22 cellular contexts compared by ENCODE assay signal in the genomic region with DNA sequence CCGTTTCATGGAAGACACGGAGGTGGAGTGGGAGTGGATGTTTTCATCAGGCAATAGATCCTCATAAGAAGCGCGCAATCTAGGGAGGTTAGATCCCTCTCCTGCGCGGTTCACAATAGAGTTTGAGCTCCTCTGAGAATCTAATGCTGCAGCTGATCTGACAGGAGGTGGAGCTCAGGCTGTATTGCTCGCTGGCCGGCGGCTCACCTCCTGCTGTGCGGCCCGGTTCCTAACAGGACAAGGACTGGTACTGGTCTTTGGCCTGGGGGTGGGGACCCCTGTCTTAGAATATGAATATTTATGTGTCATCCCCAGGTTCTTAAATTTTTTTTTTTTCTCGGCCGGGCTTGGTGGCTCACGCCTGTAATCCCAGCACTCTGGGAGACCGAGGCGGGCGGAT. TPM values are rescaled to one million over a fixed set of nuclear protein-coding genes. Genes with fewer than 3 reads are reported as not detected.
DNase-seq lines count a peak whose midpoint lies in the region; ATAC-seq, FAIRE-seq and TF ChIP-seq lines count a peak whose summit lies in the region.
"Had no signal": no experiment of that assay in that cellular context is flagged by ENCODE, and none has a peak within 500 bp of the region (broad histone marks: within the 10 kb centered on the region; RNA-seq: fewer than 3 reads in every experiment).

No MANE protein-coding gene starts in this region.

- H3K36me3 Mint-ChIP-seq in H9 (ENCODE audit: insufficient read depth in 1 of 3, low read depth in 3 of 3) = no peaks in the 10 kb centered on the region; a peak in 1 of 7 replicates

- H3K79me1 ChIP-seq in H9 (ENCODE audit: insufficient read depth, low read depth, low read length, poor library complexity, severe bottlenecking) = no peaks in the 10 kb centered on the region

- H3K27me3 ChIP-seq in H9 (ENCODE audit: insufficient read depth, low read length) (peaks cover 26% of the 10 kb centered on the region; the same call in 1 of the 2 replicates), iPS-20b (ENCODE audit: insufficient read depth, low read length) (peaks cover 91% of the 10 kb centered on the region)

- no CpG with 5 or more reads among the region's 17 CpGs for WGBS in H9 (ENCODE audit: extremely low coverage, insufficient read length, low lambda C conversion rate)

- H3K4me3 ChIP-seq in iPS-20b (ENCODE audit: low read length) = peak overlapping the region; percentile 57

- H3K79me2 ChIP-seq in H9 (ENCODE audit: insufficient read depth, low read length) = no peaks in the 10 kb centered on the region

- H3K23ac ChIP-seq in H9 (ENCODE audit: insufficient read length, low read depth, low read length) = no peak overlapping the region

- H3K27ac ChIP-seq in 22Rv1 = no peak overlapping the region
- H3K27ac ChIP-seq in H9 (ENCODE audit: insufficient read length, low read depth, low read length) = no peak overlapping the region
- H3K27ac ChIP-seq in iPS-20b (ENCODE audit: low read length) = no peak overlapping the region

- H3K9me3 ChIP-seq in H9 (ENCODE audit: control insufficient read depth, low read depth, low read length) (no peaks in the 10 kb centered on the region), iPS-20b (ENCODE audit: insufficient read depth, low read depth, low read length) (no peaks in the 10 kb centered on the region)
- H3K9me3 ChIP-seq: Caco-2 had no signal

- no peak overlapping the region for H3K27ac Mint-ChIP-seq in H9
- H3K27ac Mint-ChIP-seq: CD4-positive, alpha-beta T cell had no signal

- DNase-seq in H9 (peak; percentile 55), ecto neural progenitor cell (ENCODE audit: low spot score) (peak; percentile 65), GM12892 (ENCODE audit: insufficient read length) (no peak)
- no peak for DNase-seq in activated CD8-positive, alpha-beta memory T cell treated with anti-CD3 and anti-CD28 coated beads for 24 hours
- DNase-seq: Caco-2; CD4-positive, alpha-beta T cell; GF-D8; GOT3; IMR-90; Karpas-422; NCI-H1436; NCI-H1930; NCI-H2171; NCI-H510A; NCI-H82; SHP77 had no signal

- FAIRE-seq in GM12892 (lab: Jason Lieb, UNC) = no peak
- FAIRE-seq: A204.1 had no signal

- H2BK5ac ChIP-seq in H9 (ENCODE audit: insufficient read length, low read length) = no peak overlapping the region

- no peaks in the 10 kb centered on the region for H4K20me1 ChIP-seq in H9 (ENCODE audit: control insufficient read depth, insufficient read depth, insufficient read length)

- no peak overlapping the region for H2BK20ac ChIP-seq in H9 (ENCODE audit: low read depth, low read length, poor library complexity, severe bottlenecking)

- H3K56ac ChIP-seq in H9 (ENCODE audit: insufficient read length, low read depth, low read length) = no peak overlapping the region

- H3K9ac ChIP-seq in H9 (ENCODE audit: extremely low read depth, insufficient read length, low read length) (no peak overlapping the region), iPS-20b (ENCODE audit: low read depth, low read length) (no peak overlapping the region)

- TF ChIP-seq CTCF in 22Rv1 (IDR thresholded peaks at IDR 0.05) (peak; percentile 23; the same call in 1 of the 2 replicates), H9 (conservative IDR thresholded peaks at IDR 0.05) (no peak)

- no peak overlapping the region for H3K4ac ChIP-seq in H9 (ENCODE audit: low read depth, low read length)

- H3K18ac ChIP-seq in H9 (ENCODE audit: insufficient read length, low read depth, low read length) = no peak overlapping the region

- ATAC-seq in HG03565 (IDR thresholded peaks at IDR 0.05; ENCODE audit: unreplicated experiment) (no peak), GM18858 (IDR thresholded peaks at IDR 0.05; ENCODE audit: unreplicated experiment) (no peak)
- ATAC-seq: SK-N-SH treated with all-trans-retinoic acid at 6 μM for 48 hours had no signal

- no peak for TF ChIP-seq POLR2A in GM12892 (IDR thresholded peaks at IDR 0.05; ENCODE audit: low read depth, low read length)

- no peaks in the 10 kb centered on the region for H3K9me3 Mint-ChIP-seq in H9
- H3K9me3 Mint-ChIP-seq: CD4-positive, alpha-beta T cell had no signal

- H3T11ph ChIP-seq in H9 (ENCODE audit: low read length) = no peak overlapping the region

- H3K4me1 ChIP-seq in H9 (ENCODE audit: insufficient read depth, low read length) (peaks cover 4% of the 10 kb centered on the region; the same call in 1 of the 2 replicates), iPS-20b (ENCODE audit: insufficient read depth, low read length) (no peaks in the 10 kb centered on the region)
- H3K4me1 ChIP-seq: Caco-2 had no signal

- H3K36me3 ChIP-seq in iPS-20b (ENCODE audit: insufficient read depth, low read depth, low read length) = no peaks in the 10 kb centered on the region

- no peak overlapping the region for H4K8ac ChIP-seq in H9 (replicated peaks; ENCODE audit: insufficient read length, low read depth, low read length)

- H3K4me2 ChIP-seq in H9 (ENCODE audit: insufficient read depth, insufficient read length, low read length) = no peak overlapping the region

- no peak overlapping the region for H2AFZ ChIP-seq in H9 (ENCODE audit: low read length)

- H2BK120ac ChIP-seq in H9 (ENCODE audit: low read depth, low read length, poor library complexity, severe bottlenecking) = no peak overlapping the region

- H3K23me2 ChIP-seq in H9 (ENCODE audit: insufficient read length, low read depth, low read length, poor library complexity, severe bottlenecking) = no peaks in the 10 kb centered on the region

- H3K4me1 Mint-ChIP-seq in H9 = peaks cover 7 to 13% of the 10 kb centered on the region in 2 experiments

- H3K14ac ChIP-seq in H9 (ENCODE audit: insufficient read depth, low read length) = no peak overlapping the region

- H2BK12ac ChIP-seq in H9 (ENCODE audit: insufficient read length, low read depth, low read length) = no peak overlapping the region

- H2BK15ac ChIP-seq in H9 (ENCODE audit: low read depth, low read length) = no peak overlapping the region

- no peak overlapping the region for H4K91ac ChIP-seq in H9 (ENCODE audit: insufficient read length, low read depth, low read length)

- no peak overlapping the region for H4K5ac ChIP-seq in H9 (ENCODE audit: insufficient read length, low read depth, low read length)

- H3K27me3 Mint-ChIP-seq in H9 (ENCODE audit: low read depth) = peaks cover 99% of the 10 kb centered on the region

- no peak overlapping the region for H2AK5ac ChIP-seq in H9 (ENCODE audit: insufficient read length, low read length)

- H3K4me3 Mint-ChIP-seq in H9 = peak overlapping the region; percentile 21 to 61
- H3K4me3 Mint-ChIP-seq: CD4-positive, alpha-beta T cell had no signal

RNA-seq across cellular contexts. Expression of gene PRICKLE1, which starts 36.7 kb away (rescaled TPM):
- total RNA-seq in H9 (2021) = 20.0 and 20.5 TPM in 2 replicates
- polyA plus RNA-seq in GM12892 (2012; ENCODE audit: missing spikeins) = 0.36 TPM
- total RNA-seq: CD4-positive, alpha-beta T cell had no signal

Comparison
In these comparisons a context has a peak if more than half of its experiments do, and no peak if none do; other contexts are left out.
1. DNase-seq: peak in H9 (single experiment) and ecto neural progenitor cell (single experiment); none in activated CD8-positive, alpha-beta memory T cell treated with anti-CD3 and anti-CD28 coated beads for 24 hours (single experiment) and GM12892 (single experiment).